In the genomic region with DNA sequence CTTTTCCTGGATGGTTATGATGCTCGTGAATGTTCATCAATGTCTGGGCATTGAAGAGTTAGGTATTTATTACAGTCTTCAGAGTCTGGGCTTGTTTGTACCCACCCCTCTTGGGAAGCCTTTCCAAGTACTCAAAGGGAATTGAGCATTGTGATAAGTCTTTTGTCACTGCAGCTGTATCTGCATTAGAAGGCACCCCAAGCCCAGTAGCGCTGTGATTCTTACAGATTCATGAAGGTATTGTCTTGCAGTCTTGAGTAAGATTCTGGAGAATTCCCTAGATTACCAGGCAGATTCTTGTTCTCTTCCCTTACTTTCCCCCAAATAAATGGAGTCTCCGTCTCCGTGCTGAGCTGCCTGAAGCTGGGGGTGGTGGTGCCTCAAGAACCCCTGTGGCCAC, we compare ENCODE assay signal across 34 cellular contexts.
"Had no signal": no experiment of that assay in that cellular context is flagged by ENCODE, and none has a peak within 500 bp of the region (broad histone marks: within the 10 kb centered on the region; RNA-seq: fewer than 3 reads in every experiment).

No MANE protein-coding gene starts in this region.

- DNase-seq: activated B cell treated with CpG ODN at 0.5 μM for 24 hours; activated CD4-positive, alpha-beta memory T cell treated with anti-CD3 and anti-CD28 coated beads for 36 hours; activated CD4-positive, alpha-beta T cell treated with anti-CD3 and anti-CD28 coated beads for 4 hours; activated CD4-positive, alpha-beta T cell treated with anti-CD3 and anti-CD28 coated beads, Interleukin-2, amount 10 ng/mL, durations not matched to agents 24 days and 14 days; activated CD4-positive, alpha-beta T cell treated with anti-CD3 and anti-CD28 coated beads, Interleukin-2, amount 50 U/mL, for 1 hour; activated CD4-positive, alpha-beta T cell treated with anti-CD3 and anti-CD28 coated beads, Interleukin-2, amount 50 U/mL, for 4 hours; activated CD4-positive, CD25-positive, alpha-beta regulatory T cell treated with anti-CD3 and anti-CD28 coated beads, Interleukin-2, amount 50 U/mL, for 72 hours; activated CD8-positive, alpha-beta memory T cell treated with anti-CD3 and anti-CD28 coated beads, Interleukin-2, amount 50 U/mL, for 4 hours; activated CD8-positive, alpha-beta T cell treated with anti-CD3 and anti-CD28 coated beads for 36 hours; activated effector memory CD4-positive, alpha-beta T cell treated with anti-CD3 and anti-CD28 coated beads, Interleukin-2, amount 50 U/mL, for 16 hours; activated gamma-delta T cell treated with Interleukin-2 at 50 U/mL for 16 hours; activated naive CD4-positive, alpha-beta T cell; activated naive CD4-positive, alpha-beta T cell treated with anti-CD3 and anti-CD28 coated beads for 36 hours; activated naive CD4-positive, alpha-beta T cell treated with anti-CD3 and anti-CD28 coated beads, Interleukin-2, amount 50 U/mL, for 16 hours; activated naive CD8-positive, alpha-beta T cell treated with anti-CD3 and anti-CD28 coated beads for 36 hours; activated T-cell treated with anti-CD3 and anti-CD28 coated beads for 4 hours; activated T-cell treated with anti-CD3 and anti-CD28 coated beads, Interleukin-2, amount 50 U/mL, for 1 hour; activated T-cell treated with anti-CD3 and anti-CD28 coated beads, Interleukin-2, amount 50 U/mL, for 4 hours; activated T-cell treated with anti-CD3 and anti-CD28 coated beads, Interleukin-2, amount 50 U/mL, for 72 hours; adrenal gland; amniotic stem cell; aorta; body of pancreas; brain microvascular endothelial cell; central memory CD4-positive, alpha-beta T cell; T-helper 2 cell; T-helper 9 cell had no signal

- H3K4me1 Mint-ChIP-seq: activated B cell treated with CpG ODN at 0.5 μM for 24 hours; activated CD4-positive, alpha-beta T cell treated with anti-CD3 and anti-CD28 coated beads, Interleukin-2, amount 10 ng/mL, durations not matched to agents 24 days and 14 days; activated naive CD8-positive, alpha-beta T cell treated with anti-CD3 and anti-CD28 coated beads for 36 hours; activated T-helper 17 cell treated with anti-CD3 and anti-CD28 coated beads, Interleukin-2, amount 50 U/mL, for 72 hours had no signal

- H3K4me1 ChIP-seq: adrenal gland, body of pancreas, breast epithelium had no signal

- H3K27me3 ChIP-seq: body of pancreas, brain microvascular endothelial cell had no signal

- H3K9me3 Mint-ChIP-seq: activated B cell treated with CpG ODN at 0.5 μM for 24 hours; activated CD8-positive, alpha-beta T cell treated with anti-CD3 and anti-CD28 coated beads for 36 hours; activated naive CD4-positive, alpha-beta T cell treated with anti-CD3 and anti-CD28 coated beads for 36 hours; activated naive CD8-positive, alpha-beta T cell treated with anti-CD3 and anti-CD28 coated beads for 36 hours; activated T-cell treated with anti-CD3 and anti-CD28 coated beads, Interleukin-2, amount 50 U/mL, for 4 hours; activated T-helper 1 cell treated with anti-CD3 and anti-CD28 coated beads, Interleukin-12 subunit alpha, Interleukin-12 subunit beta, Interleukin-2, Interleukin-4 antibody, amounts not matched to agents 30 ng/mL and 10 ng/mL and 1 ng/mL, durations not matched to agents 14 hours and 24 hours and 36 hours; activated T-helper 17 cell treated with anti-CD3 and anti-CD28 coated beads, Interleukin-2, amount 50 U/mL, for 72 hours; T-helper 1 cell treated with Interleukin-12 subunit alpha and Interleukin-12 subunit beta and Interleukin-4 antibody, amounts not matched to agents 30 μg/mL and 1 μg/mL, for 36 hours; T-helper 2 cell treated with Interferon-gamma antibody and Interleukin-4, amounts not matched to agents 5 μg/mL and 100 μg/mL, for 36 hours had no signal

- H3K27me3 Mint-ChIP-seq: activated CD4-positive, alpha-beta memory T cell treated with anti-CD3 and anti-CD28 coated beads for 36 hours; activated CD4-positive, alpha-beta T cell treated with anti-CD3 and anti-CD28 coated beads, Interleukin-2, amount 10 ng/mL, durations not matched to agents 24 days and 14 days; activated CD8-positive, alpha-beta T cell treated with anti-CD3 and anti-CD28 coated beads for 36 hours; activated naive CD8-positive, alpha-beta T cell treated with anti-CD3 and anti-CD28 coated beads for 36 hours; activated T-helper 17 cell treated with anti-CD3 and anti-CD28 coated beads, Interleukin-2, amount 50 U/mL, for 72 hours had no signal

- H3K4me3 ChIP-seq: adrenal gland, body of pancreas, breast epithelium had no signal

- H3K36me3 ChIP-seq: adrenal gland, brain microvascular endothelial cell, breast epithelium had no signal

- H3K4me3 Mint-ChIP-seq: activated B cell treated with CpG ODN at 0.5 μM for 24 hours; activated CD4-positive, alpha-beta memory T cell treated with anti-CD3 and anti-CD28 coated beads for 36 hours; activated CD4-positive, alpha-beta T cell treated with anti-CD3 and anti-CD28 coated beads, Interleukin-2, amount 10 ng/mL, durations not matched to agents 24 days and 14 days; activated CD8-positive, alpha-beta T cell treated with anti-CD3 and anti-CD28 coated beads for 36 hours; activated naive CD4-positive, alpha-beta T cell treated with anti-CD3 and anti-CD28 coated beads for 36 hours; activated naive CD8-positive, alpha-beta T cell treated with anti-CD3 and anti-CD28 coated beads for 36 hours; activated T-cell treated with anti-CD3 and anti-CD28 coated beads, Interleukin-2, amount 50 U/mL, for 4 hours; activated T-cell treated with anti-CD3 and anti-CD28 coated beads, Interleukin-2, amount 50 U/mL, for 72 hours; activated T-helper 1 cell treated with anti-CD3 and anti-CD28 coated beads, Interleukin-12 subunit alpha, Interleukin-12 subunit beta, Interleukin-2, Interleukin-4 antibody, amounts not matched to agents 30 ng/mL and 10 ng/mL and 1 ng/mL, durations not matched to agents 14 hours and 24 hours and 36 hours; activated T-helper 17 cell treated with anti-CD3 and anti-CD28 coated beads, Interleukin-2, amount 50 U/mL, for 72 hours; T-helper 1 cell treated with Interleukin-12 subunit alpha and Interleukin-12 subunit beta and Interleukin-4 antibody, amounts not matched to agents 30 μg/mL and 1 μg/mL, for 36 hours; T-helper 2 cell treated with Interferon-gamma antibody and Interleukin-4, amounts not matched to agents 5 μg/mL and 100 μg/mL, for 36 hours had no signal

- H3K27ac Mint-ChIP-seq: activated B cell treated with CpG ODN at 0.5 μM for 24 hours; activated CD4-positive, alpha-beta memory T cell treated with anti-CD3 and anti-CD28 coated beads for 36 hours; activated CD4-positive, alpha-beta T cell treated with anti-CD3 and anti-CD28 coated beads, Interleukin-2, amount 10 ng/mL, durations not matched to agents 24 days and 14 days; activated CD8-positive, alpha-beta T cell treated with anti-CD3 and anti-CD28 coated beads for 36 hours; activated naive CD4-positive, alpha-beta T cell treated with anti-CD3 and anti-CD28 coated beads for 36 hours; activated naive CD4-positive, alpha-beta T cell treated with anti-CD3 and anti-CD28 coated beads, Interleukin-2, amount 50 U/mL, for 72 hours; activated naive CD8-positive, alpha-beta T cell treated with anti-CD3 and anti-CD28 coated beads for 36 hours; activated T-cell treated with anti-CD3 and anti-CD28 coated beads, Interleukin-2, amount 50 U/mL, for 72 hours; activated T-helper 1 cell treated with anti-CD3 and anti-CD28 coated beads, Interleukin-12 subunit alpha, Interleukin-12 subunit beta, Interleukin-2, Interleukin-4 antibody, amounts not matched to agents 30 ng/mL and 10 ng/mL and 1 ng/mL, durations not matched to agents 14 hours and 24 hours and 36 hours; activated T-helper 17 cell treated with anti-CD3 and anti-CD28 coated beads, Interleukin-2, amount 50 U/mL, for 72 hours; T-helper 1 cell treated with Interleukin-12 subunit alpha and Interleukin-12 subunit beta and Interleukin-4 antibody, amounts not matched to agents 30 μg/mL and 1 μg/mL, for 36 hours; T-helper 2 cell treated with Interferon-gamma antibody and Interleukin-4, amounts not matched to agents 5 μg/mL and 100 μg/mL, for 36 hours had no signal

- H3K9me3 ChIP-seq: adrenal gland, body of pancreas, breast epithelium had no signal

- H3K36me3 Mint-ChIP-seq: activated CD4-positive, alpha-beta memory T cell treated with anti-CD3 and anti-CD28 coated beads for 36 hours; activated naive CD4-positive, alpha-beta T cell treated with anti-CD3 and anti-CD28 coated beads, Interleukin-2, amount 50 U/mL, for 72 hours; activated naive CD8-positive, alpha-beta T cell treated with anti-CD3 and anti-CD28 coated beads for 36 hours had no signal

- H3K27ac ChIP-seq: adrenal gland, body of pancreas, brain microvascular endothelial cell, breast epithelium, VCaP had no signal
